30 cellular contexts compared by ENCODE assay signal in genomic region chr10:104037261-104037951, GRCh38. TPM values are rescaled to one million over a fixed set of nuclear protein-coding genes. Genes with fewer than 3 reads are reported as not detected.
DNase-seq lines count a peak whose midpoint lies in the region; ATAC-seq and TF ChIP-seq lines count a peak whose summit lies in the region.
"Had no signal": no experiment of that assay in that cellular context is flagged by ENCODE, and none has a peak within 500 bp of the region (broad histone marks: within the 10 kb centered on the region; RNA-seq: fewer than 3 reads in every experiment).

No MANE protein-coding gene starts in this region.

- H3K27me3 Mint-ChIP-seq in activated CD8-positive, alpha-beta memory T cell treated with anti-CD3 and anti-CD28 coated beads, Interleukin-2, amount 10 ng/mL, durations not matched to agents 7 days and 5 days: no peaks in the 10 kb centered on the region
- H3K27me3 Mint-ChIP-seq in endodermal cell (ENCODE audit: insufficient read depth): no peaks in the 10 kb centered on the region
- H3K27me3 Mint-ChIP-seq: activated naive CD4-positive, alpha-beta T cell treated with anti-CD3 and anti-CD28 coated beads, Interleukin-2, amount 50 U/mL, for 24 hours; T-helper 17 cell had no signal

- no peak for TF ChIP-seq CTCF in coronary artery (IDR thresholded peaks at IDR 0.05)
- no peak for TF ChIP-seq CTCF in endodermal cell (conservative IDR thresholded peaks at IDR 0.05)

- no peaks in the 10 kb centered on the region for H3K9me3 ChIP-seq in endodermal cell (ENCODE audit: control insufficient read depth, low read length)
- H3K9me3 ChIP-seq: BE2C, psoas muscle had no signal

- no peaks in the 10 kb centered on the region for H3K9me3 Mint-ChIP-seq in activated CD8-positive, alpha-beta memory T cell treated with anti-CD3 and anti-CD28 coated beads, Interleukin-2, amount 10 ng/mL, durations not matched to agents 7 days and 5 days (ENCODE audit: low read depth)
- no peaks in the 10 kb centered on the region for H3K9me3 Mint-ChIP-seq in endodermal cell
- H3K9me3 Mint-ChIP-seq: activated naive CD4-positive, alpha-beta T cell treated with anti-CD3 and anti-CD28 coated beads, Interleukin-2, amount 50 U/mL, for 24 hours; activated T-helper 2 cell treated with anti-CD3 and anti-CD28 coated beads, Interferon-gamma antibody, Interleukin-2, Interleukin-4, amounts not matched to agents 10 μg/mL and 5 μg/mL and 100 μg/mL, durations not matched to agents 14 hours and 24 hours and 36 hours; CD8-positive, alpha-beta T cell; naive thymus-derived CD8-positive, alpha-beta T cell had no signal

- no peak overlapping the region for H3K27ac Mint-ChIP-seq in activated CD8-positive, alpha-beta memory T cell treated with anti-CD3 and anti-CD28 coated beads, Interleukin-2, amount 10 ng/mL, durations not matched to agents 7 days and 5 days
- no peak overlapping the region for H3K27ac Mint-ChIP-seq in endodermal cell
- H3K27ac Mint-ChIP-seq: activated naive CD4-positive, alpha-beta T cell treated with anti-CD3 and anti-CD28 coated beads, Interleukin-2, amount 50 U/mL, for 24 hours; activated T-helper 2 cell treated with anti-CD3 and anti-CD28 coated beads, Interferon-gamma antibody, Interleukin-2, Interleukin-4, amounts not matched to agents 10 μg/mL and 5 μg/mL and 100 μg/mL, durations not matched to agents 14 hours and 24 hours and 36 hours; CD8-positive, alpha-beta T cell; naive thymus-derived CD8-positive, alpha-beta T cell had no signal

- H3K4me1 ChIP-seq in endodermal cell (ENCODE audit: control insufficient read depth, insufficient read depth, low read length): no peaks in the 10 kb centered on the region
- H3K4me1 ChIP-seq: BE2C, psoas muscle had no signal

- peak; percentile 30 for DNase-seq in activated CD8-positive, alpha-beta memory T cell treated with anti-CD3 and anti-CD28 coated beads, Interleukin-2, amount 10 ng/mL, durations not matched to agents 7 days and 5 days
- DNase-seq in activated CD8-positive, alpha-beta memory T cell treated with anti-CD3 and anti-CD28 coated beads, Interleukin-2, amount 50 U/mL, for 48 hours: no peak
- DNase-seq in NCI-H2081 (lab: John Stamatoyannopoulos, UW) (peak; percentile 42 to 80), coronary artery (ENCODE audit: low spot score) (peak; percentile 52), endodermal cell (no peak), left colon (no peak)
- DNase-seq: ACHN; activated CD4-positive, alpha-beta T cell treated with anti-CD3 and anti-CD28 coated beads, Interleukin-2, amount 50 U/mL, for 48 hours; activated T-cell treated with anti-CD3 and anti-CD28 coated beads for 4 hours; amniotic stem cell; BE2C; brain microvascular endothelial cell; naive thymus-derived CD8-positive, alpha-beta T cell; NCI-H1048; NCI-H2107; occipital lobe; PC-9; psoas muscle; Right ventricle myocardium superior; stimulated activated CD4-positive, alpha-beta T cell treated with anti-CD3 and anti-CD28 coated beads, Interleukin-4, amount 100 ng/mL, for 24 hours; T-helper 17 cell had no signal

- no peaks in the 10 kb centered on the region for H3K36me3 ChIP-seq in endodermal cell (ENCODE audit: control insufficient read depth, insufficient read depth, low read length)
- H3K36me3 ChIP-seq: BE2C, brain microvascular endothelial cell had no signal

- no peak overlapping the region for H3K27ac ChIP-seq in coronary artery
- no peak overlapping the region for H3K27ac ChIP-seq in endodermal cell (ENCODE audit: low read depth, low read length)
- H3K27ac ChIP-seq: brain microvascular endothelial cell, hepatocyte, PC-9, psoas muscle had no signal

- no peaks in the 10 kb centered on the region for H3K36me3 Mint-ChIP-seq in activated CD8-positive, alpha-beta memory T cell treated with anti-CD3 and anti-CD28 coated beads, Interleukin-2, amount 10 ng/mL, durations not matched to agents 7 days and 5 days
- H3K36me3 Mint-ChIP-seq in endodermal cell (ENCODE audit: low read depth): no peaks in the 10 kb centered on the region
- H3K36me3 Mint-ChIP-seq: activated naive CD4-positive, alpha-beta T cell treated with anti-CD3 and anti-CD28 coated beads, Interleukin-2, amount 50 U/mL, for 24 hours had no signal

- intact Hi-C loops in left colon (cut with DNase I, micrococcal nuclease): no loop called here

- H3K4me3 ChIP-seq in coronary artery: no peak overlapping the region
- no peak overlapping the region for H3K4me3 ChIP-seq in endodermal cell (ENCODE audit: low read length)
- H3K4me3 ChIP-seq: GM12878, hepatocyte, PC-9, psoas muscle had no signal

- H3K4me3 Mint-ChIP-seq in activated CD8-positive, alpha-beta memory T cell treated with anti-CD3 and anti-CD28 coated beads, Interleukin-2, amount 10 ng/mL, durations not matched to agents 7 days and 5 days: no peak overlapping the region
- H3K4me3 Mint-ChIP-seq in endodermal cell: no peak overlapping the region
- H3K4me3 Mint-ChIP-seq: activated naive CD4-positive, alpha-beta T cell treated with anti-CD3 and anti-CD28 coated beads, Interleukin-2, amount 50 U/mL, for 24 hours; CD8-positive, alpha-beta T cell; naive thymus-derived CD8-positive, alpha-beta T cell; T-helper 17 cell had no signal

- 81 to 88% methylated on average over 13 to 16 of the region's 16 CpGs for WGBS in endodermal cell (ENCODE audit: insufficient coverage in 1 of 2, insufficient read length in 1 of 2), 2 experiments

- no peaks in the 10 kb centered on the region for H3K27me3 ChIP-seq in endodermal cell (ENCODE audit: control insufficient read depth, insufficient read depth, low read length, poor library complexity, severe bottlenecking)
- H3K27me3 ChIP-seq: BE2C, brain microvascular endothelial cell, hepatocyte had no signal

- H3K9ac ChIP-seq in endodermal cell (ENCODE audit: extremely low read depth, low read length, poor library complexity, severe bottlenecking): no peak overlapping the region

- ATAC-seq in activated CD8-positive, alpha-beta memory T cell treated with anti-CD3 and anti-CD28 coated beads, Interleukin-2, amount 10 ng/mL, durations not matched to agents 7 days and 5 days: no peak
- ATAC-seq in GM19452 (IDR thresholded peaks at IDR 0.05; ENCODE audit: unreplicated experiment) (no peak), left colon (no peak)
- ATAC-seq: CD8-positive, alpha-beta T cell; GM12878; naive thymus-derived CD8-positive, alpha-beta T cell; psoas muscle; T-helper 17 cell had no signal

- CTCF ChIA-PET in activated CD8-positive, alpha-beta memory T cell treated with anti-CD3 and anti-CD28 coated beads, Interleukin-2, amount 10 ng/mL, durations not matched to agents 7 days and 5 days (lab: Charles Lee): no interaction called here

- H3K4me1 Mint-ChIP-seq in activated CD8-positive, alpha-beta memory T cell treated with anti-CD3 and anti-CD28 coated beads, Interleukin-2, amount 10 ng/mL, durations not matched to agents 7 days and 5 days: no peaks in the 10 kb centered on the region
- peaks cover 5% of the 10 kb centered on the region for H3K4me1 Mint-ChIP-seq in endodermal cell
- H3K4me1 Mint-ChIP-seq: activated naive CD4-positive, alpha-beta T cell treated with anti-CD3 and anti-CD28 coated beads, Interleukin-2, amount 50 U/mL, for 24 hours had no signal

RNA-seq across cellular contexts. Expression of gene COL17A1, which starts 48.3 kb away (rescaled TPM):
- not detected for total RNA-seq in activated CD8-positive, alpha-beta memory T cell treated with anti-CD3 and anti-CD28 coated beads, Interleukin-2, amount 10 ng/mL, durations not matched to agents 7 days and 5 days
- 1 to 10 TPM; 1.1 to 2.3 TPM for total RNA-seq in endodermal cell
- polyA plus RNA-seq in endodermal cell (2013, experiment 1 of 2): 0.39 TPM
- 0.87 TPM for polyA plus RNA-seq in endodermal cell (2013, experiment 2 of 2)
- 100 to 1,000 TPM; 159 to 328 TPM for total RNA-seq in left colon
- total RNA-seq: activated T-helper 2 cell treated with anti-CD3 and anti-CD28 coated beads, Interferon-gamma antibody, Interleukin-2, Interleukin-4, amounts not matched to agents 10 μg/mL and 5 μg/mL and 100 μg/mL, durations not matched to agents 14 hours and 24 hours and 36 hours; CD8-positive, alpha-beta T cell; chondrocyte; GM12878; mononuclear cell; naive thymus-derived CD8-positive, alpha-beta T cell; NCI-H460; occipital lobe; Right ventricle myocardium superior; T-helper 17 cell had no signal
- polyA plus RNA-seq: naive thymus-derived CD8-positive, alpha-beta T cell had no signal

Comparison
In these comparisons a context has a peak if more than half of its experiments do, and no peak if none do; other contexts are left out.
1. DNase-seq: peak in activated CD8-positive, alpha-beta memory T cell treated with anti-CD3 and anti-CD28 coated beads, Interleukin-2, amount 10 ng/mL, durations not matched to agents 7 days and 5 days (single experiment), NCI-H2081 (2 of 2) and coronary artery (single experiment); none in activated CD8-positive, alpha-beta memory T cell treated with anti-CD3 and anti-CD28 coated beads, Interleukin-2, amount 50 U/mL, for 48 hours (single experiment), endodermal cell (single experiment) and left colon (0 of 2).
2. RNA of gene COL17A1, which starts 48.3 kb away (total RNA-seq): 159 to 328 TPM in left colon; 1.1 to 2.3 TPM in endodermal cell and not detected in activated CD8-positive, alpha-beta memory T cell treated with anti-CD3 and anti-CD28 coated beads, Interleukin-2, amount 10 ng/mL, durations not matched to agents 7 days and 5 days; every median in the first group is over 10 times any median in the second.